In genomic region chr9:18861599-18862546, GRCh38 we compare ENCODE assay signal across 12 cellular contexts.
DNase-seq lines count a peak whose midpoint lies in the region; ATAC-seq, FAIRE-seq and TF ChIP-seq lines count a peak whose summit lies in the region.
"Had no signal": no experiment of that assay in that cellular context is flagged by ENCODE, and none has a peak within 500 bp of the region (broad histone marks: within the 10 kb centered on the region; RNA-seq: fewer than 3 reads in every experiment).

No MANE protein-coding gene starts in this region.

- H3K9ac ChIP-seq in HepG2 (ENCODE audit: insufficient read depth, low read depth, low read length) = no peak overlapping the region

- H3K27ac Mint-ChIP-seq in GM23338 = no peak overlapping the region; the same call in 1 of the 2 replicates
- H3K27ac Mint-ChIP-seq: activated T-helper 1 cell treated with anti-CD3 and anti-CD28 coated beads, Interleukin-12 subunit alpha, Interleukin-12 subunit beta, Interleukin-2, Interleukin-4 antibody, amounts not matched to agents 30 ng/mL and 10 ng/mL and 1 ng/mL, durations not matched to agents 14 hours and 24 hours and 36 hours had no signal

- 0 out of 2 replicates have a peak overlapping the region, but pooled peaks have one; percentile 42 for H3K4me2 ChIP-seq in GM23338
- H3K4me2 ChIP-seq in HepG2 (ENCODE audit: low read depth, low read length) = no peak overlapping the region
- H3K4me2 ChIP-seq in PC-9 = no peak overlapping the region

- H3K36me3 ChIP-seq in GM23338 (ENCODE audit: insufficient read depth) (no peaks in the 10 kb centered on the region), esophagus muscularis mucosa (no peaks in the 10 kb centered on the region), HepG2 (replicated peaks in 1 of 2; ENCODE audit: control insufficient read depth in 1 of 2, insufficient read depth in 2 of 2, low read length in 2 of 2) (no peaks in the 10 kb centered on the region), PC-9 (ENCODE audit: low read depth) (no peaks in the 10 kb centered on the region)

- H2AFZ ChIP-seq in GM23338 (peak overlapping the region; percentile 80), HepG2 (ENCODE audit: low read length) (no peak overlapping the region), PC-9 (no peak overlapping the region)

- H3K27me3 Mint-ChIP-seq in GM23338 (ENCODE audit: insufficient read depth, low read depth, poor library complexity) = no peaks in the 10 kb centered on the region

- no peak for TF ChIP-seq EP300 in esophagus muscularis mucosa (IDR thresholded peaks at IDR 0.05)
- no peak for TF ChIP-seq EP300 in HepG2 (IDR thresholded peaks at IDR 0.05; ENCODE audit: low read depth in 2 of 2, low read length in 2 of 2)
- no peak for TF ChIP-seq EP300 in HepG2 (CRISPR knock-in tag; IDR thresholded peaks at IDR 0.05; ENCODE audit: borderline replicate concordance)

- in situ Hi-C loops in HepG2 (cut with HindIII; ENCODE audit: extremely low pct_ligation_motif_present, low pct_unique_long_range_greater_than_20kb) = no loop called here

- intact Hi-C loops in esophagus muscularis mucosa (cut with DNase I) (loop anchor here (10.0 kb wide), 2 partner anchors 427 to 607 kb away; no protein-coding TSS in a partner anchor), sciatic nerve (cut with DNase I) (no loop called here), HepG2 (cut with micrococcal nuclease; ENCODE audit: unreplicated experiment) (no loop called here), PC-9 (cut with micrococcal nuclease; ENCODE audit: unreplicated experiment) (no loop called here)

- ATAC-seq in GM23338 (peak; percentile 95), sciatic nerve (peak; percentile 92), HepG2 (no peak; the same call in 2 of the 3 replicates)

- TF ChIP-seq POLR2A in esophagus muscularis mucosa (IDR thresholded peaks at IDR 0.05; ENCODE audit: low read depth) (no peak), HepG2 (IDR thresholded peaks at IDR 0.05; ENCODE audit: insufficient read depth in 1 of 2, low read depth in 2 of 2, low read length in 2 of 2) (no peak)

- H3K9me3 Mint-ChIP-seq in GM23338 = no peaks in the 10 kb centered on the region
- H3K9me3 Mint-ChIP-seq: activated T-helper 1 cell treated with anti-CD3 and anti-CD28 coated beads, Interleukin-12 subunit alpha, Interleukin-12 subunit beta, Interleukin-2, Interleukin-4 antibody, amounts not matched to agents 30 ng/mL and 10 ng/mL and 1 ng/mL, durations not matched to agents 14 hours and 24 hours and 36 hours had no signal

- peak; percentile 54 for DNase-seq in GM23338 (ENCODE audit: low spot score)
- no peak for DNase-seq in esophagus muscularis mucosa (ENCODE audit: extremely low spot score)
- peak; percentile 1 for DNase-seq in kidney glomerular epithelial cell (lab: John Stamatoyannopoulos, UW)
- DNase-seq in sciatic nerve (ENCODE audit: low spot score) = peak; percentile 79
- DNase-seq in HepG2 (ENCODE audit: low spot score) = no peak
- DNase-seq in MV-4-11 (lab: John Stamatoyannopoulos, UW) = no peak
- no peak for DNase-seq in frontal cortex (ENCODE audit: low spot score in 2 of 2)
- DNase-seq in PC-9 = no peak
- DNase-seq: KBM-7; SHP77; stimulated activated CD8-positive, alpha-beta memory T cell treated with anti-CD3 and anti-CD28 coated beads, Interleukin-4, amount 100 ng/mL, for 48 hours had no signal

- no peak for TF ChIP-seq RAD21 in HepG2 (CRISPR knock-in tag; IDR thresholded peaks at IDR 0.05)

- H3K4me3 Mint-ChIP-seq in GM23338 = no peak overlapping the region
- H3K4me3 Mint-ChIP-seq: activated T-helper 1 cell treated with anti-CD3 and anti-CD28 coated beads, Interleukin-12 subunit alpha, Interleukin-12 subunit beta, Interleukin-2, Interleukin-4 antibody, amounts not matched to agents 30 ng/mL and 10 ng/mL and 1 ng/mL, durations not matched to agents 14 hours and 24 hours and 36 hours had no signal

- no peaks in the 10 kb centered on the region for H3K27me3 ChIP-seq in GM23338 (ENCODE audit: insufficient read depth)
- H3K27me3 ChIP-seq in esophagus muscularis mucosa = no peaks in the 10 kb centered on the region
- no peaks in the 10 kb centered on the region; a peak in 1 of 5 replicates for H3K27me3 ChIP-seq in HepG2 (ENCODE audit: control insufficient read depth in 1 of 2, insufficient read depth in 2 of 2, low read length in 2 of 2)
- H3K27me3 ChIP-seq in PC-9 (ENCODE audit: insufficient read depth, low read depth) = no peaks in the 10 kb centered on the region; the same call in none of the 2 replicates

- WGBS in esophagus muscularis mucosa = 33% methylated on average over 14 of the region's 14 CpGs
- WGBS in HepG2 (ENCODE audit: low lambda C conversion rate) = 15% methylated on average over 12 of the region's 14 CpGs

- CTCF ChIA-PET in HepG2 (lab: Yijun Ruan, JAX; ENCODE audit: low intra/inter-chr PET ratio, low total read pairs) (no interaction called here), PC-9 (lab: Charles Lee) (no interaction called here)

- H3K79me2 ChIP-seq in GM23338 (replicated peaks; ENCODE audit: insufficient read depth) (no peaks in the 10 kb centered on the region), HepG2 (ENCODE audit: insufficient read depth, low read length) (no peaks in the 10 kb centered on the region), PC-9 (ENCODE audit: low read depth) (no peaks in the 10 kb centered on the region)

- H3K4me3 ChIP-seq in GM23338 = no peak overlapping the region
- peak overlapping the region; percentile 5 to 26 (median 20) for H3K4me3 ChIP-seq in esophagus muscularis mucosa
- H3K4me3 ChIP-seq in HepG2 (replicated peaks in 1 of 3; ENCODE audit: insufficient read depth in 1 of 3, low read depth in 2 of 3, low read length in 3 of 3) = no peak overlapping the region
- no peak overlapping the region for H3K4me3 ChIP-seq in PC-9

- no peak for FAIRE-seq in HepG2 (lab: Jason Lieb, UNC)
- no peak for FAIRE-seq in frontal cortex (lab: Jason Lieb, UNC)

- no peak for TF ChIP-seq CTCF in GM23338 (conservative IDR thresholded peaks at IDR 0.05; ENCODE audit: low read depth in 2 of 2)
- peak; percentile 28 to 31 (median 29) for TF ChIP-seq CTCF in esophagus muscularis mucosa (IDR thresholded peaks at IDR 0.05)
- no peak for TF ChIP-seq CTCF in HepG2 (CRISPR knock-in tag; IDR thresholded peaks at IDR 0.05)
- TF ChIP-seq CTCF in PC-9 (conservative IDR thresholded peaks at IDR 0.05) = no peak

- H3K27ac ChIP-seq in GM23338 (ENCODE audit: low read depth) = no peak overlapping the region
- peak overlapping the region; percentile 64 to 80 (median 73) for H3K27ac ChIP-seq in esophagus muscularis mucosa (replicated peaks in 1 of 4)
- H3K27ac ChIP-seq in HepG2 (ENCODE audit: extremely low read length, insufficient read depth, low read length) = no peak overlapping the region
- H3K27ac ChIP-seq in PC-9 = no peak overlapping the region

- H4K20me1 ChIP-seq in GM23338 (replicated peaks; ENCODE audit: insufficient read depth) = no peaks in the 10 kb centered on the region
- H4K20me1 ChIP-seq in HepG2 (ENCODE audit: insufficient read depth, low read length) = no peaks in the 10 kb centered on the region
- H4K20me1 ChIP-seq in PC-9 (ENCODE audit: insufficient read depth) = no peaks in the 10 kb centered on the region

- no peaks in the 10 kb centered on the region for H3K9me2 ChIP-seq in GM23338 (ENCODE audit: insufficient read depth)
- H3K9me2 ChIP-seq in PC-9 (ENCODE audit: insufficient read depth) = no peaks in the 10 kb centered on the region

- H3K4me1 ChIP-seq in GM23338 (ENCODE audit: insufficient read depth) (no peaks in the 10 kb centered on the region), esophagus muscularis mucosa (peaks cover 18 to 58% (median 48%) of the 10 kb centered on the region in 4 donors), HepG2 (ENCODE audit: insufficient read depth, low read length) (no peaks in the 10 kb centered on the region), PC-9 (replicated peaks; ENCODE audit: insufficient read depth) (no peaks in the 10 kb centered on the region)

- BruUV-seq in HepG2 (replicated peaks; lab: Mats Ljungman, UMichigan) (no TSS peak), PC-9 (replicated peaks; lab: Mats Ljungman, UMichigan) (no TSS peak)

- H3K36me3 Mint-ChIP-seq in GM23338 (ENCODE audit: low read depth) = no peaks in the 10 kb centered on the region

- peaks cover 11% of the 10 kb centered on the region for H3K4me1 Mint-ChIP-seq in GM23338

- H3K9me3 ChIP-seq in esophagus muscularis mucosa (no peaks in the 10 kb centered on the region), HepG2 (ENCODE audit: low read length) (no peaks in the 10 kb centered on the region), PC-9 (ENCODE audit: insufficient read depth, low read depth) (no peaks in the 10 kb centered on the region)

- no peaks in the 10 kb centered on the region for H3F3A ChIP-seq in GM23338 (replicated peaks; ENCODE audit: low read depth)
- no peaks in the 10 kb centered on the region for H3F3A ChIP-seq in PC-9 (ENCODE audit: insufficient read depth, low read depth)

- POLR2A ChIA-PET in HepG2 (lab: Yijun Ruan, JAX) (no interaction called here), PC-9 (lab: Charles Lee; ENCODE audit: unreplicated experiment) (no interaction called here)

TF ChIP-seq in GM23338, 12 proteins besides CTCF, POLR2A, EP300 and RAD21 (continues in another document):
- TF ChIP-seq NANOG (IDR thresholded peaks at IDR 0.05; ENCODE audit: borderline replicate concordance) (no peak), STAT1 (IDR thresholded peaks at IDR 0.05; ENCODE audit: unreplicated experiment) (no peak), ZNF114 (CRISPR knock-in tag; IDR thresholded peaks at IDR 0.05) (no peak), ETS1 (IDR thresholded peaks at IDR 0.05) (no peak)

TF ChIP-seq in HepG2, 621 proteins besides CTCF, POLR2A, EP300 and RAD21:
- TF ChIP-seq THAP7 (CRISPR knock-in tag; IDR thresholded peaks at IDR 0.05) (no peak), ZNF878 (CRISPR knock-in tag; IDR thresholded peaks at IDR 0.05) (no peak)

Comparison
In these comparisons a context has a peak if more than half of its experiments do, and no peak if none do; other contexts are left out.
1. DNase-seq: peak in GM23338 (single experiment), kidney glomerular epithelial cell (single experiment) and sciatic nerve (single experiment); none in esophagus muscularis mucosa (single experiment), HepG2 (single experiment), MV-4-11 (single experiment), frontal cortex (0 of 2) and PC-9 (0 of 2).
2. H3K27ac ChIP-seq: peak in esophagus muscularis mucosa (4 of 4); none in GM23338 (single experiment), HepG2 (single experiment) and PC-9 (single experiment).
3. H3K4me3 ChIP-seq: peak in esophagus muscularis mucosa (4 of 4); none in GM23338 (single experiment), HepG2 (0 of 3) and PC-9 (single experiment).
4. CTCF ChIP-seq: peak in esophagus muscularis mucosa (3 of 3); none in GM23338 (0 of 2), HepG2 (single experiment) and PC-9 (single experiment).